In genomic region chr4:182625193-182625592, GRCh38 we compare ENCODE assay signal across 9 cellular contexts.
"Had no signal": no experiment of that assay in that cellular context is flagged by ENCODE, and none has a peak within 500 bp of the region (broad histone marks: within the 10 kb centered on the region; RNA-seq: fewer than 3 reads in every experiment).

No MANE protein-coding gene starts in this region.

- H3K27ac ChIP-seq: HL-60, KMS-11 had no signal

- H3K4me3 ChIP-seq: HAP-1 had no signal

- H3K4me2 ChIP-seq: KMS-11 had no signal

- ATAC-seq: HCT116, HepG2 had no signal

- H3K9me3 Mint-ChIP-seq: HFFc6 had no signal

- H3K4me3 Mint-ChIP-seq: HFFc6 had no signal

- H3K27ac Mint-ChIP-seq: HFFc6 had no signal

- H3K9me3 ChIP-seq: HAP-1 had no signal

- H3K9ac ChIP-seq: KMS-11 had no signal

- DNase-seq: GOT3, H7, HFFc6, KBM-7 had no signal
